Comparison of ENCODE assay signal across 1 cellular context in the genomic region with DNA sequence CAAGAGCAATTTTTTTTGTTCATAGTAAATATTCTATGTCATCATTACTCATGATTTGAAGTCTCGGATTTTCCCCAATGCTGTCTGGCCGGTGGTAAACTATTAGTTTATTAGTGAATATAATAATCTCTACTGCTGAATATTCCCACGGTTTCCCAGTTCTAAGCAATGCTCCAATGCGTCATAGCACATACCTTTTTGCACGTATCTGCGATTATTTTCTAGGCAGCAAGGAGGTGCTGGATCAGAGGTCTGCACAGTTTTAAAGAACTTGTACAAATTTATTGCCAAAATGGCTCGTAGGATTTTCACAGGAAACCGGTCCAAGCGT.
TF ChIP-seq lines count a peak whose summit lies in the region.

No MANE protein-coding gene starts in this region.

TF ChIP-seq in HepG2, 621 proteins besides CTCF, POLR2A, EP300 and RAD21:
- TF ChIP-seq, protein P1, sequence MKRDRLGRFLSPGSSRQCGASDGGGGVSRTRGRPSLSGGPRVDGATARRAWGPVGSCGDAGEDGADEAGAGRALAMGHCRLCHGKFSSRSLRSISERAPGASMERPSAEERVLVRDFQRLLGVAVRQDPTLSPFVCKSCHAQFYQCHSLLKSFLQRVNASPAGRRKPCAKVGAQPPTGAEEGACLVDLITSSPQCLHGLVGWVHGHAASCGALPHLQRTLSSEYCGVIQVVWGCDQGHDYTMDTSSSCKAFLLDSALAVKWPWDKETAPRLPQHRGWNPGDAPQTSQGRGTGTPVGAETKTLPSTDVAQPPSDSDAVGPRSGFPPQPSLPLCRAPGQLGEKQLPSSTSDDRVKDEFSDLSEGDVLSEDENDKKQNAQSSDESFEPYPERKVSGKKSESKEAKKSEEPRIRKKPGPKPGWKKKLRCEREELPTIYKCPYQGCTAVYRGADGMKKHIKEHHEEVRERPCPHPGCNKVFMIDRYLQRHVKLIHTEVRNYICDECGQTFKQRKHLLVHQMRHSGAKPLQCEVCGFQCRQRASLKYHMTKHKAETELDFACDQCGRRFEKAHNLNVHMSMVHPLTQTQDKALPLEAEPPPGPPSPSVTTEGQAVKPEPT (CRISPR knock-in tag; IDR thresholded peaks at IDR 0.05; ENCODE audit: low read depth), result no peak
- TF ChIP-seq, protein P2, sequence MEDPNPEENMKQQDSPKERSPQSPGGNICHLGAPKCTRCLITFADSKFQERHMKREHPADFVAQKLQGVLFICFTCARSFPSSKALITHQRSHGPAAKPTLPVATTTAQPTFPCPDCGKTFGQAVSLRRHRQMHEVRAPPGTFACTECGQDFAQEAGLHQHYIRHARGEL (CRISPR knock-in tag; IDR thresholded peaks at IDR 0.05), result no peak
- TF ChIP-seq ZNF792 (CRISPR knock-in tag; IDR thresholded peaks at IDR 0.05) (0 out of 2 replicates have a peak, but pooled peaks have one; percentile 3), SMAD9 (CRISPR knock-in tag; IDR thresholded peaks at IDR 0.05) (no peak)
